Comparison of ENCODE assay signal across 11 cellular contexts in the genomic region with DNA sequence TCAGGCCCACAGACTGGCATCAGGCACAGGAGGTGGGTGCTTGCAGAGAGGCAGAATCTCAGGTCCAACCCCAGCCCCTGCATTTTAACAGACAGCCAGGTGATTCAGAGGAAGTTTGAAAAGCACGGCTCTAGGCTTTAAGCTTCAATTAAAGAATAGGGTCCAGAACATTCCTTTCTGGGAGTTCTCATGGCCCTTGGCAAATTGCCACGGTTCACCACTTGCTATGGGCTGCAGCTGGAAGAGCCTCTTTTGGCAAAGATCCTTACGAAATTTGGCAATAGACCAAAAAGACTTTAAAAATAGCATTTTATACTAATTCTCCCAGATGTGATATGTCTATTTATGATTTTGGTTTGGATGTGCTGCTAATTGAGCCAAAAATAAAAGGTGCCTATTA.
DNase-seq lines count a peak whose midpoint lies in the region; ATAC-seq and TF ChIP-seq lines count a peak whose summit lies in the region.
"Had no signal": no experiment of that assay in that cellular context is flagged by ENCODE, and none has a peak within 500 bp of the region (broad histone marks: within the 10 kb centered on the region; RNA-seq: fewer than 3 reads in every experiment).

No MANE protein-coding gene starts in this region.

- no peaks in the 10 kb centered on the region for H3K36me3 Mint-ChIP-seq in effector memory CD8-positive, alpha-beta T cell (ENCODE audit: insufficient read depth)

- CTCF ChIA-PET in AG04449 (lab: Yijun Ruan, JAX): interaction anchor here (0.9 to 2.7 kb wide), 6 partner anchors 8 to 153 kb away, joined by 3 to 13 read pairs (median 4); a partner anchor contains a TSS

- TF ChIP-seq CTCF in AG04449 (IDR thresholded peaks at IDR 0.05; ENCODE audit: insufficient read depth, low read length, missing control alignments) (no peak), LNCaP clone FGC (IDR thresholded peaks at IDR 0.05; ENCODE audit: control insufficient read depth, extremely low read depth, insufficient read depth) (no peak), osteoblast (IDR thresholded peaks at IDR 0.05; ENCODE audit: extremely low read depth, low read depth, low read length) (no peak)

- no peak overlapping the region for H3K23ac ChIP-seq in mesenchymal stem cell (ENCODE audit: low read length in 2 of 2)

- H3K4me2 ChIP-seq in mesenchymal stem cell (ENCODE audit: low read length, poor library complexity, severe bottlenecking) (no peak overlapping the region), osteoblast (ENCODE audit: insufficient read depth, low read length) (no peak overlapping the region)

- no peak overlapping the region for H3K27ac ChIP-seq in mesenchymal stem cell (ENCODE audit: low read length, poor library complexity, severe bottlenecking)
- H3K27ac ChIP-seq in osteoblast (ENCODE audit: low read depth, low read length): no peak overlapping the region

- H3K4me1 ChIP-seq in mesenchymal stem cell (ENCODE audit: control insufficient read depth, insufficient read depth, low read depth, low read length) (no peaks in the 10 kb centered on the region), osteoblast (ENCODE audit: insufficient read depth, low read length) (no peaks in the 10 kb centered on the region)

- H3K4me1 Mint-ChIP-seq in effector memory CD8-positive, alpha-beta T cell (ENCODE audit: low read depth in 2 of 2): no peaks in the 10 kb centered on the region
- H3K4me1 Mint-ChIP-seq: activated naive CD8-positive, alpha-beta T cell treated with anti-CD3 and anti-CD28 coated beads, Interleukin-2, amount 50 U/mL, for 24 hours had no signal

- H3K18ac ChIP-seq in mesenchymal stem cell (ENCODE audit: low read depth in 1 of 2, low read length in 2 of 2): peak overlapping the region; percentile 66 to 80

- H3K36me3 ChIP-seq in mesenchymal stem cell (ENCODE audit: control insufficient read depth in 1 of 2, insufficient read depth in 2 of 2, low read depth in 1 of 2, low read length in 2 of 2) (no peaks in the 10 kb centered on the region), osteoblast (ENCODE audit: insufficient read depth, low read length) (no peaks in the 10 kb centered on the region)

- no peak overlapping the region for H3K27ac Mint-ChIP-seq in effector memory CD8-positive, alpha-beta T cell
- H3K27ac Mint-ChIP-seq: activated CD8-positive, alpha-beta T cell treated with anti-CD3 and anti-CD28 coated beads, Interleukin-2, amount 10 ng/mL, durations not matched to agents 7 days and 5 days; activated naive CD8-positive, alpha-beta T cell treated with anti-CD3 and anti-CD28 coated beads, Interleukin-2, amount 50 U/mL, for 24 hours; T-helper 1 cell treated with Interleukin-12 subunit alpha and Interleukin-12 subunit beta and Interleukin-4 antibody, amounts not matched to agents 30 μg/mL and 1 μg/mL, for 36 hours had no signal

- no peak overlapping the region for H2BK5ac ChIP-seq in mesenchymal stem cell (ENCODE audit: low read depth, low read length, poor library complexity, severe bottlenecking)

- H2BK12ac ChIP-seq in mesenchymal stem cell (ENCODE audit: low read length in 2 of 2): peak overlapping the region; percentile 91 to 92

- no peak overlapping the region for H4K91ac ChIP-seq in mesenchymal stem cell (ENCODE audit: low read length)

- POLR2A ChIA-PET in AG04449 (lab: Yijun Ruan, JAX): no interaction called here

- H3K9ac ChIP-seq in mesenchymal stem cell (ENCODE audit: low read length): no peak overlapping the region

- H4K20me1 ChIP-seq in osteoblast (ENCODE audit: insufficient read depth, low read length): no peaks in the 10 kb centered on the region

- H3K14ac ChIP-seq in mesenchymal stem cell (ENCODE audit: low read length in 2 of 2): no peak overlapping the region

- DNase-seq in AG04449 (ENCODE audit: low read depth, low spot score): peak; percentile 7
- DNase-seq in LNCaP clone FGC (ENCODE audit: low read depth): peak; percentile 7
- DNase-seq in dermis blood vessel endothelial cell: peak; percentile 90
- DNase-seq in mesenchymal stem cell: peak; percentile 68
- DNase-seq in effector memory CD8-positive, alpha-beta T cell: no peak
- no peak for DNase-seq in COLO829 (ENCODE audit: low spot score)
- no peak for DNase-seq in osteoblast (ENCODE audit: insufficient read length, low spot score, missing footprints)
- DNase-seq: activated CD8-positive, alpha-beta T cell treated with anti-CD3 and anti-CD28 coated beads, Interleukin-2, amount 10 ng/mL, durations not matched to agents 7 days and 5 days; activated naive CD8-positive, alpha-beta T cell treated with anti-CD3 and anti-CD28 coated beads, Interleukin-2, amount 50 U/mL, for 24 hours had no signal

- H3K4me3 Mint-ChIP-seq in effector memory CD8-positive, alpha-beta T cell: no peak overlapping the region
- H3K4me3 Mint-ChIP-seq: activated CD8-positive, alpha-beta T cell treated with anti-CD3 and anti-CD28 coated beads, Interleukin-2, amount 10 ng/mL, durations not matched to agents 7 days and 5 days; activated naive CD8-positive, alpha-beta T cell treated with anti-CD3 and anti-CD28 coated beads, Interleukin-2, amount 50 U/mL, for 24 hours; T-helper 1 cell treated with Interleukin-12 subunit alpha and Interleukin-12 subunit beta and Interleukin-4 antibody, amounts not matched to agents 30 μg/mL and 1 μg/mL, for 36 hours had no signal

- H3K9me3 Mint-ChIP-seq in effector memory CD8-positive, alpha-beta T cell: no peaks in the 10 kb centered on the region
- H3K9me3 Mint-ChIP-seq: activated naive CD8-positive, alpha-beta T cell treated with anti-CD3 and anti-CD28 coated beads, Interleukin-2, amount 50 U/mL, for 24 hours; T-helper 1 cell treated with Interleukin-12 subunit alpha and Interleukin-12 subunit beta and Interleukin-4 antibody, amounts not matched to agents 30 μg/mL and 1 μg/mL, for 36 hours had no signal

- H3K79me1 ChIP-seq in mesenchymal stem cell (replicated peaks; ENCODE audit: low read length, poor library complexity, severe bottlenecking): no peaks in the 10 kb centered on the region

- H3K79me2 ChIP-seq in osteoblast (ENCODE audit: insufficient read depth, low read length): no peaks in the 10 kb centered on the region

- no peak overlapping the region for H2BK120ac ChIP-seq in mesenchymal stem cell (ENCODE audit: low read depth, low read length)

- H2AFZ ChIP-seq in mesenchymal stem cell (ENCODE audit: low read depth, low read length): no peak overlapping the region
- no peak overlapping the region for H2AFZ ChIP-seq in osteoblast (ENCODE audit: low read length)

- no peak overlapping the region for H4K8ac ChIP-seq in mesenchymal stem cell (ENCODE audit: low read length)

- no peak for ATAC-seq in effector memory CD8-positive, alpha-beta T cell (replicated peaks)
- no peak for ATAC-seq in activated CD4-positive, CD25-positive, alpha-beta regulatory T cell treated with anti-CD3 and anti-CD28 coated beads, Interleukin-2, amount 50 U/mL, for 24 hours
- ATAC-seq: activated CD8-positive, alpha-beta T cell treated with anti-CD3 and anti-CD28 coated beads, Interleukin-2, amount 10 ng/mL, durations not matched to agents 7 days and 5 days; activated naive CD8-positive, alpha-beta T cell treated with anti-CD3 and anti-CD28 coated beads, Interleukin-2, amount 50 U/mL, for 24 hours had no signal

- H3K9me3 ChIP-seq in mesenchymal stem cell (ENCODE audit: control insufficient read depth, low read length) (no peaks in the 10 kb centered on the region), osteoblast (ENCODE audit: low read depth, low read length) (no peaks in the 10 kb centered on the region)

- peaks cover 0 to 12% of the 10 kb centered on the region in 2 donors for H3K27me3 Mint-ChIP-seq in effector memory CD8-positive, alpha-beta T cell

- H2AK5ac ChIP-seq in mesenchymal stem cell (ENCODE audit: low read length, severe bottlenecking): no peak overlapping the region

- H2BK15ac ChIP-seq in mesenchymal stem cell (ENCODE audit: low read depth, poor library complexity, severe bottlenecking): no peak overlapping the region

- H3K4me3 ChIP-seq in AG04449 (ENCODE audit: low read depth, low read length) (no peak overlapping the region), LNCaP clone FGC (ENCODE audit: low read depth, low read length) (no peak overlapping the region), mesenchymal stem cell (ENCODE audit: insufficient read depth in 1 of 2, low read depth in 1 of 2, low read length in 2 of 2) (no peak overlapping the region), osteoblast (ENCODE audit: insufficient read depth, low read length) (no peak overlapping the region)

- 29% methylated on average over 2 of the region's 3 CpGs for WGBS in mesenchymal stem cell

- H3K4ac ChIP-seq in mesenchymal stem cell (ENCODE audit: low read depth in 1 of 2, low read length in 2 of 2): no peak overlapping the region

- H3K27me3 ChIP-seq in mesenchymal stem cell (ENCODE audit: control insufficient read depth in 1 of 2, insufficient read depth in 1 of 2, low read length in 2 of 2) (no peaks in the 10 kb centered on the region), osteoblast (ENCODE audit: insufficient read depth, low read length) (no peaks in the 10 kb centered on the region)

Comparison
In these comparisons a context has a peak if more than half of its experiments do, and no peak if none do; other contexts are left out.
1. DNase-seq: peak in AG04449 (single experiment), LNCaP clone FGC (single experiment), dermis blood vessel endothelial cell (single experiment) and mesenchymal stem cell (single experiment); none in effector memory CD8-positive, alpha-beta T cell (0 of 3), COLO829 (single experiment) and osteoblast (single experiment).